Comparison of ENCODE assay signal across 1 cellular context in the genomic region with DNA sequence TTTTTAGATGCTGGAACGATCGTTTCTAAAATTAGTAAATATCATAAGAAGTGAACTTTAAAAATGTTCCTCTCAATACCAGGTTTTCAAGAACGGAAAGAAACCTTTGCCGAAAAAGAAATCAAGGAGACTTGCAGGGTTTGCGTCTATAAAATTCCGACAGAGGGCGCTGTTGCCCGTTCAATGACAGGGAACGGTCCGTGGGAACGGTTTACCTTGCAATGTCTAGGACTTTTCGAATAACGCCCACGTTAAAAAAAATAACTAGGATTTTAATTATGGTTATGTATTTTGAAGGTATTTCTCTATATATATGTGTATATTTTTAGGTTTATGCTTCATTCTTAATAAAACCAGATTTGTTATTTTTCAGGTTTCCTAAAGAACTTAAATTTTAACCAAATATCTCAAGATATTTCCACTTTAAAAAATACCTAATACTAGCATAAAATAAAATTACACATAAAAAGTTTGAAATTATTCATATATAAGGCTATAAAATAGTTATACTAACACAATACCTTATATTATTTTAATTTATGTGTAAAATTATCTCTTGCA.
TF ChIP-seq lines count a peak whose summit lies in the region.

No MANE protein-coding gene starts in this region.

TF ChIP-seq in K562, 482 proteins besides CTCF, POLR2A, EP300 and RAD21 (continued from another document):
- TF ChIP-seq, protein P1, sequence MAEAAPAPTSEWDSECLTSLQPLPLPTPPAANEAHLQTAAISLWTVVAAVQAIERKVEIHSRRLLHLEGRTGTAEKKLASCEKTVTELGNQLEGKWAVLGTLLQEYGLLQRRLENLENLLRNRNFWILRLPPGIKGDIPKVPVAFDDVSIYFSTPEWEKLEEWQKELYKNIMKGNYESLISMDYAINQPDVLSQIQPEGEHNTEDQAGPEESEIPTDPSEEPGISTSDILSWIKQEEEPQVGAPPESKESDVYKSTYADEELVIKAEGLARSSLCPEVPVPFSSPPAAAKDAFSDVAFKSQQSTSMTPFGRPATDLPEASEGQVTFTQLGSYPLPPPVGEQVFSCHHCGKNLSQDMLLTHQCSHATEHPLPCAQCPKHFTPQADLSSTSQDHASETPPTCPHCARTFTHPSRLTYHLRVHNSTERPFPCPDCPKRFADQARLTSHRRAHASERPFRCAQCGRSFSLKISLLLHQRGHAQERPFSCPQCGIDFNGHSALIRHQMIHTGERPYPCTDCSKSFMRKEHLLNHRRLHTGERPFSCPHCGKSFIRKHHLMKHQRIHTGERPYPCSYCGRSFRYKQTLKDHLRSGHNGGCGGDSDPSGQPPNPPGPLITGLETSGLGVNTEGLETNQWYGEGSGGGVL (CRISPR knock-in tag; IDR thresholded peaks at IDR 0.05) = no peak
- TF ChIP-seq ZNF3 (CRISPR knock-in tag; IDR thresholded peaks at IDR 0.05) = no peak
- no peak for TF ChIP-seq POLR3A (IDR thresholded peaks at IDR 0.05; ENCODE audit: borderline replicate concordance, extremely low read depth, insufficient read depth, insufficient read length)
- TF ChIP-seq ZNF134 (CRISPR knock-in tag; conservative IDR thresholded peaks at IDR 0.05) = no peak
- TF ChIP-seq ZNF165 (CRISPR knock-in tag; IDR thresholded peaks at IDR 0.05; ENCODE audit: borderline replicate concordance) = no peak
- TF ChIP-seq ELF4 (CRISPR knock-in tag; IDR thresholded peaks at IDR 0.05) = no peak
- no peak for TF ChIP-seq SAP30 (IDR thresholded peaks at IDR 0.05; ENCODE audit: borderline replicate concordance, insufficient read depth, low read depth, low read length, poor library complexity, severe bottlenecking)
- TF ChIP-seq, protein P2, sequence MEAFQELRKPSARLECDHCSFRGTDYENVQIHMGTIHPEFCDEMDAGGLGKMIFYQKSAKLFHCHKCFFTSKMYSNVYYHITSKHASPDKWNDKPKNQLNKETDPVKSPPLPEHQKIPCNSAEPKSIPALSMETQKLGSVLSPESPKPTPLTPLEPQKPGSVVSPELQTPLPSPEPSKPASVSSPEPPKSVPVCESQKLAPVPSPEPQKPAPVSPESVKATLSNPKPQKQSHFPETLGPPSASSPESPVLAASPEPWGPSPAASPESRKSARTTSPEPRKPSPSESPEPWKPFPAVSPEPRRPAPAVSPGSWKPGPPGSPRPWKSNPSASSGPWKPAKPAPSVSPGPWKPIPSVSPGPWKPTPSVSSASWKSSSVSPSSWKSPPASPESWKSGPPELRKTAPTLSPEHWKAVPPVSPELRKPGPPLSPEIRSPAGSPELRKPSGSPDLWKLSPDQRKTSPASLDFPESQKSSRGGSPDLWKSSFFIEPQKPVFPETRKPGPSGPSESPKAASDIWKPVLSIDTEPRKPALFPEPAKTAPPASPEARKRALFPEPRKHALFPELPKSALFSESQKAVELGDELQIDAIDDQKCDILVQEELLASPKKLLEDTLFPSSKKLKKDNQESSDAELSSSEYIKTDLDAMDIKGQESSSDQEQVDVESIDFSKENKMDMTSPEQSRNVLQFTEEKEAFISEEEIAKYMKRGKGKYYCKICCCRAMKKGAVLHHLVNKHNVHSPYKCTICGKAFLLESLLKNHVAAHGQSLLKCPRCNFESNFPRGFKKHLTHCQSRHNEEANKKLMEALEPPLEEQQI (IDR thresholded peaks at IDR 0.05) = peak; percentile 60; the same call in 1 of the 2 replicates
- TF ChIP-seq, protein P3, sequence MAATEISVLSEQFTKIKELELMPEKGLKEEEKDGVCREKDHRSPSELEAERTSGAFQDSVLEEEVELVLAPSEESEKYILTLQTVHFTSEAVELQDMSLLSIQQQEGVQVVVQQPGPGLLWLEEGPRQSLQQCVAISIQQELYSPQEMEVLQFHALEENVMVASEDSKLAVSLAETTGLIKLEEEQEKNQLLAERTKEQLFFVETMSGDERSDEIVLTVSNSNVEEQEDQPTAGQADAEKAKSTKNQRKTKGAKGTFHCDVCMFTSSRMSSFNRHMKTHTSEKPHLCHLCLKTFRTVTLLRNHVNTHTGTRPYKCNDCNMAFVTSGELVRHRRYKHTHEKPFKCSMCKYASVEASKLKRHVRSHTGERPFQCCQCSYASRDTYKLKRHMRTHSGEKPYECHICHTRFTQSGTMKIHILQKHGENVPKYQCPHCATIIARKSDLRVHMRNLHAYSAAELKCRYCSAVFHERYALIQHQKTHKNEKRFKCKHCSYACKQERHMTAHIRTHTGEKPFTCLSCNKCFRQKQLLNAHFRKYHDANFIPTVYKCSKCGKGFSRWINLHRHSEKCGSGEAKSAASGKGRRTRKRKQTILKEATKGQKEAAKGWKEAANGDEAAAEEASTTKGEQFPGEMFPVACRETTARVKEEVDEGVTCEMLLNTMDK (IDR thresholded peaks at IDR 0.05; ENCODE audit: borderline replicate concordance, insufficient read depth, low read depth, low read length, poor library complexity, severe bottlenecking) = no peak
